1 cellular context compared by ENCODE assay signal in genomic region chr17:6274310-6274709, GRCh38.
TF ChIP-seq lines count a peak whose summit lies in the region.

No MANE protein-coding gene starts in this region.

TF ChIP-seq in HepG2, 621 proteins besides CTCF, POLR2A, EP300 and RAD21 (continued from another document):
- no peak for TF ChIP-seq ZNF513 (CRISPR knock-in tag; conservative IDR thresholded peaks at IDR 0.05)
